ENCODE assay signal across 1 cellular context in the genomic region with DNA sequence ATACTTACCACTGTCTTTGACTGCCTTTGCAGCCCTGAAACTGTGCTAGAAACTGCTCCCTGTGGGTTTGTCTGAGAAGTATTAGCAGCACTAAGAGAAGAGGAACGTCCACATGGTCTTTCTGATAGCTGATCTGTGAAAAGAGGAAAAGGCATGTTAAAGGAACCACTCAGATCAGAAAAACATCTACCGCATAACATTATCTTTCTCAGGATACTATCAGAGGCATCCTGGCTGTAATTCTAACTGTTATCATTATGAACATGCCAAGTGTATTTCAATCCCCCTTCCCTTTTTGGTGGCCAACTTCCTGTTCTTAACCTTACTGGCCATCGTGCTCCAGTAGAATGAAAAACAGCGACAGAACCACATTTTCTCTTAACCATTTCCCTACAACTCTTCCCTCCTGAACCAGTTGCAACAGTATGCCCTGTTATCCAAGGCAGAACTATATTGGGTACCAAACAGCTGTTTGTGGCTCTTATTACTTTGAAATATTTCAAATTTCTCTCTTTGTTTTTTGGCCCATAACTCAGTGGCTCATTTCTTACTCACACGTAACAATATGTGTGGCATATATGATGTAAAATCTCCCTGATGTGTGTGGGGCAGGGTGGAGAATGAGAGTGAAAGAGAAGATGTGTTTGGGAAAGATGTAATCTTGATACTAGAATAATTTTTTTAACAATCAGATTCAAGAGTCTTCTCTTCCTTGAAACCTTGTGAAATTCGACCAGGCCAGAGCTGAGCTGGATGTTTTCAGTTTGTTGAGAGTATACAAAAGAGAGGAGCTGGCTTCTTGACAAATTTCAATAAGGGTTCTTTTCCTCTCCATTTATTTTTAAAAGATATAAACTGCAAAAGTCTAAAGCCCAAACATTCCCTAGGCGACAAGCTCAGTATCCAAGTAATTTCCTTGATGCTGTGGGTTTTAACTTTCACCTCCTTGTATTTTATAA.
TF ChIP-seq lines count a peak whose summit lies in the region.

No MANE protein-coding gene starts in this region.

TF ChIP-seq in K562, 482 proteins besides CTCF, POLR2A, EP300 and RAD21 (continued from another document):
- TF ChIP-seq HMG20B (CRISPR knock-in tag; IDR thresholded peaks at IDR 0.05) = no peak
- no peak for TF ChIP-seq TEAD2 (tag; IDR thresholded peaks at IDR 0.05)
- TF ChIP-seq HMGN3 (IDR thresholded peaks at IDR 0.05; ENCODE audit: borderline replicate concordance, extremely low read depth, insufficient read length, low read depth, low read length) = peak; percentile 32
- TF ChIP-seq, protein P1, sequence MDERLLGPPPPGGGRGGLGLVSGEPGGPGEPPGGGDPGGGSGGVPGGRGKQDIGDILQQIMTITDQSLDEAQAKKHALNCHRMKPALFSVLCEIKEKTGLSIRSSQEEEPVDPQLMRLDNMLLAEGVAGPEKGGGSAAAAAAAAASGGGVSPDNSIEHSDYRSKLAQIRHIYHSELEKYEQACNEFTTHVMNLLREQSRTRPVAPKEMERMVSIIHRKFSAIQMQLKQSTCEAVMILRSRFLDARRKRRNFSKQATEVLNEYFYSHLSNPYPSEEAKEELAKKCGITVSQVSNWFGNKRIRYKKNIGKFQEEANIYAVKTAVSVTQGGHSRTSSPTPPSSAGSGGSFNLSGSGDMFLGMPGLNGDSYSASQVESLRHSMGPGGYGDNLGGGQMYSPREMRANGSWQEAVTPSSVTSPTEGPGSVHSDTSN (CRISPR knock-in tag; IDR thresholded peaks at IDR 0.05; ENCODE audit: low read depth) = no peak
- TF ChIP-seq, protein P1 (tag; conservative IDR thresholded peaks at IDR 0.05; ENCODE audit: low read depth) = peak; percentile 32; the same call in 1 of the 2 replicates
- TF ChIP-seq, protein P2, sequence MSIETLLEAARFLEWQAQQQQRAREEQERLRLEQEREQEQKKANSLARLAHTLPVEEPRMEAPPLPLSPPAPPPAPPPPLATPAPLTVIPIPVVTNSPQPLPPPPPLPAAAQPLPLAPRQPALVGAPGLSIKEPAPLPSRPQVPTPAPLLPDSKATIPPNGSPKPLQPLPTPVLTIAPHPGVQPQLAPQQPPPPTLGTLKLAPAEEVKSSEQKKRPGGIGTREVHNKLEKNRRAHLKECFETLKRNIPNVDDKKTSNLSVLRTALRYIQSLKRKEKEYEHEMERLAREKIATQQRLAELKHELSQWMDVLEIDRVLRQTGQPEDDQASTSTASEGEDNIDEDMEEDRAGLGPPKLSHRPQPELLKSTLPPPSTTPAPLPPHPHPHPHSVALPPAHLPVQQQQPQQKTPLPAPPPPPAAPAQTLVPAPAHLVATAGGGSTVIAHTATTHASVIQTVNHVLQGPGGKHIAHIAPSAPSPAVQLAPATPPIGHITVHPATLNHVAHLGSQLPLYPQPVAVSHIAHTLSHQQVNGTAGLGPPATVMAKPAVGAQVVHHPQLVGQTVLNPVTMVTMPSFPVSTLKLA (conservative IDR thresholded peaks at IDR 0.05) = no peak; a peak in 1 of 4 replicates
- TF ChIP-seq KAT2B (IDR thresholded peaks at IDR 0.05; ENCODE audit: low read depth, low read length) = no peak
- TF ChIP-seq FOXA1 (IDR thresholded peaks at IDR 0.05; ENCODE audit: borderline replicate concordance) = no peak
- peak; percentile 80; the same call in 1 of the 2 replicates for TF ChIP-seq SPI1 (IDR thresholded peaks at IDR 0.05; ENCODE audit: borderline replicate concordance, low read depth, low read length)
- no peak for TF ChIP-seq KDM5B (IDR thresholded peaks at IDR 0.05; ENCODE audit: insufficient replicate concordance, low read depth, low read length)
- 0 out of 2 replicates have a peak, but pooled peaks have one; percentile 20 for TF ChIP-seq FOSL1 (tag; conservative IDR thresholded peaks at IDR 0.05)
- TF ChIP-seq, protein P3, sequence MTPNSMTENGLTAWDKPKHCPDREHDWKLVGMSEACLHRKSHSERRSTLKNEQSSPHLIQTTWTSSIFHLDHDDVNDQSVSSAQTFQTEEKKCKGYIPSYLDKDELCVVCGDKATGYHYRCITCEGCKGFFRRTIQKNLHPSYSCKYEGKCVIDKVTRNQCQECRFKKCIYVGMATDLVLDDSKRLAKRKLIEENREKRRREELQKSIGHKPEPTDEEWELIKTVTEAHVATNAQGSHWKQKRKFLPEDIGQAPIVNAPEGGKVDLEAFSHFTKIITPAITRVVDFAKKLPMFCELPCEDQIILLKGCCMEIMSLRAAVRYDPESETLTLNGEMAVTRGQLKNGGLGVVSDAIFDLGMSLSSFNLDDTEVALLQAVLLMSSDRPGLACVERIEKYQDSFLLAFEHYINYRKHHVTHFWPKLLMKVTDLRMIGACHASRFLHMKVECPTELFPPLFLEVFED (CRISPR knock-in tag; conservative IDR thresholded peaks at IDR 0.05) = no peak
- TF ChIP-seq CHD1 (IDR thresholded peaks at IDR 0.05; ENCODE audit: low read length) = no peak
- TF ChIP-seq, protein P4, sequence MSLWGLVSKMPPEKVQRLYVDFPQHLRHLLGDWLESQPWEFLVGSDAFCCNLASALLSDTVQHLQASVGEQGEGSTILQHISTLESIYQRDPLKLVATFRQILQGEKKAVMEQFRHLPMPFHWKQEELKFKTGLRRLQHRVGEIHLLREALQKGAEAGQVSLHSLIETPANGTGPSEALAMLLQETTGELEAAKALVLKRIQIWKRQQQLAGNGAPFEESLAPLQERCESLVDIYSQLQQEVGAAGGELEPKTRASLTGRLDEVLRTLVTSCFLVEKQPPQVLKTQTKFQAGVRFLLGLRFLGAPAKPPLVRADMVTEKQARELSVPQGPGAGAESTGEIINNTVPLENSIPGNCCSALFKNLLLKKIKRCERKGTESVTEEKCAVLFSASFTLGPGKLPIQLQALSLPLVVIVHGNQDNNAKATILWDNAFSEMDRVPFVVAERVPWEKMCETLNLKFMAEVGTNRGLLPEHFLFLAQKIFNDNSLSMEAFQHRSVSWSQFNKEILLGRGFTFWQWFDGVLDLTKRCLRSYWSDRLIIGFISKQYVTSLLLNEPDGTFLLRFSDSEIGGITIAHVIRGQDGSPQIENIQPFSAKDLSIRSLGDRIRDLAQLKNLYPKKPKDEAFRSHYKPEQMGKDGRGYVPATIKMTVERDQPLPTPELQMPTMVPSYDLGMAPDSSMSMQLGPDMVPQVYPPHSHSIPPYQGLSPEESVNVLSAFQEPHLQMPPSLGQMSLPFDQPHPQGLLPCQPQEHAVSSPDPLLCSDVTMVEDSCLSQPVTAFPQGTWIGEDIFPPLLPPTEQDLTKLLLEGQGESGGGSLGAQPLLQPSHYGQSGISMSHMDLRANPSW (CRISPR knock-in tag; IDR thresholded peaks at IDR 0.05) = no peak
- peak; percentile 67 for TF ChIP-seq TCF3 (CRISPR knock-in tag; IDR thresholded peaks at IDR 0.05)
- no peak for TF ChIP-seq FOXA3 (CRISPR knock-in tag; conservative IDR thresholded peaks at IDR 0.05 in 1 of 2, IDR thresholded peaks at IDR 0.05 in 1 of 2)
- TF ChIP-seq ZNF224 (CRISPR knock-in tag; IDR thresholded peaks at IDR 0.05) = no peak
- TF ChIP-seq SAP30 (IDR thresholded peaks at IDR 0.05; ENCODE audit: borderline replicate concordance, insufficient read depth, low read depth, low read length, poor library complexity, severe bottlenecking) = no peak
- no peak for TF ChIP-seq HOXB6 (CRISPR knock-in tag; IDR thresholded peaks at IDR 0.05; ENCODE audit: borderline replicate concordance)
- no peak for TF ChIP-seq ARNT (IDR thresholded peaks at IDR 0.05)
- TF ChIP-seq ELF1 (tag; IDR thresholded peaks at IDR 0.05) = 0 out of 2 replicates have a peak, but pooled peaks have one; percentile 18
- TF ChIP-seq CREB1 (IDR thresholded peaks at IDR 0.05) = no peak
- no peak for TF ChIP-seq CREB1 (CRISPR knock-in tag; IDR thresholded peaks at IDR 0.05)
- peak; percentile 47 for TF ChIP-seq CBFA2T2 (conservative IDR thresholded peaks at IDR 0.05)
- no peak for TF ChIP-seq FOXJ2 (tag; IDR thresholded peaks at IDR 0.05)
- no peak for TF ChIP-seq BCOR (IDR thresholded peaks at IDR 0.05)
- peak; percentile 28; the same call in 1 of the 2 replicates for TF ChIP-seq STAT5A (IDR thresholded peaks at IDR 0.05; ENCODE audit: borderline replicate concordance, low read length)
- TF ChIP-seq MCM7 (IDR thresholded peaks at IDR 0.05) = no peak
- TF ChIP-seq, protein P5, sequence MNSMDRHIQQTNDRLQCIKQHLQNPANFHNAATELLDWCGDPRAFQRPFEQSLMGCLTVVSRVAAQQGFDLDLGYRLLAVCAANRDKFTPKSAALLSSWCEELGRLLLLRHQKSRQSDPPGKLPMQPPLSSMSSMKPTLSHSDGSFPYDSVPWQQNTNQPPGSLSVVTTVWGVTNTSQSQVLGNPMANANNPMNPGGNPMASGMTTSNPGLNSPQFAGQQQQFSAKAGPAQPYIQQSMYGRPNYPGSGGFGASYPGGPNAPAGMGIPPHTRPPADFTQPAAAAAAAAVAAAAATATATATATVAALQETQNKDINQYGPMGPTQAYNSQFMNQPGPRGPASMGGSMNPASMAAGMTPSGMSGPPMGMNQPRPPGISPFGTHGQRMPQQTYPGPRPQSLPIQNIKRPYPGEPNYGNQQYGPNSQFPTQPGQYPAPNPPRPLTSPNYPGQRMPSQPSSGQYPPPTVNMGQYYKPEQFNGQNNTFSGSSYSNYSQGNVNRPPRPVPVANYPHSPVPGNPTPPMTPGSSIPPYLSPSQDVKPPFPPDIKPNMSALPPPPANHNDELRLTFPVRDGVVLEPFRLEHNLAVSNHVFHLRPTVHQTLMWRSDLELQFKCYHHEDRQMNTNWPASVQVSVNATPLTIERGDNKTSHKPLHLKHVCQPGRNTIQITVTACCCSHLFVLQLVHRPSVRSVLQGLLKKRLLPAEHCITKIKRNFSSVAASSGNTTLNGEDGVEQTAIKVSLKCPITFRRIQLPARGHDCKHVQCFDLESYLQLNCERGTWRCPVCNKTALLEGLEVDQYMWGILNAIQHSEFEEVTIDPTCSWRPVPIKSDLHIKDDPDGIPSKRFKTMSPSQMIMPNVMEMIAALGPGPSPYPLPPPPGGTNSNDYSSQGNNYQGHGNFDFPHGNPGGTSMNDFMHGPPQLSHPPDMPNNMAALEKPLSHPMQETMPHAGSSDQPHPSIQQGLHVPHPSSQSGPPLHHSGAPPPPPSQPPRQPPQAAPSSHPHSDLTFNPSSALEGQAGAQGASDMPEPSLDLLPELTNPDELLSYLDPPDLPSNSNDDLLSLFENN (IDR thresholded peaks at IDR 0.05; ENCODE audit: low read depth in 2 of 2, low read length in 2 of 2) = no peak
- TF ChIP-seq ZNF431 (CRISPR knock-in tag; IDR thresholded peaks at IDR 0.05) = no peak
- TF ChIP-seq RNF2 (IDR thresholded peaks at IDR 0.05) = peak; percentile 49; the same call in 1 of the 2 replicates
- TF ChIP-seq L3MBTL2 (IDR thresholded peaks at IDR 0.05) = peak; percentile 63
- TF ChIP-seq MCM2 (IDR thresholded peaks at IDR 0.05; ENCODE audit: low read depth) = no peak
- TF ChIP-seq TEAD4 (IDR thresholded peaks at IDR 0.05; ENCODE audit: low read length) = peak; percentile 86
- no peak for TF ChIP-seq TEAD4 (CRISPR knock-in tag; IDR thresholded peaks at IDR 0.05; ENCODE audit: borderline replicate concordance)
- 0 out of 2 replicates have a peak, but pooled peaks have one; percentile 22 for TF ChIP-seq CXXC5 (CRISPR knock-in tag; IDR thresholded peaks at IDR 0.05)
- TF ChIP-seq MYBL2 (IDR thresholded peaks at IDR 0.05; ENCODE audit: low read depth) = no peak
- TF ChIP-seq MYBL2 (CRISPR knock-in tag; IDR thresholded peaks at IDR 0.05; ENCODE audit: borderline replicate concordance) = no peak
- TF ChIP-seq ZNF551 (CRISPR knock-in tag; IDR thresholded peaks at IDR 0.05) = no peak
- TF ChIP-seq GTF2A2 (tag; IDR thresholded peaks at IDR 0.05) = no peak
- TF ChIP-seq SMARCE1 (IDR thresholded peaks at IDR 0.05) = peak; percentile 89; the same call in 1 of the 2 replicates
- TF ChIP-seq, protein P6, sequence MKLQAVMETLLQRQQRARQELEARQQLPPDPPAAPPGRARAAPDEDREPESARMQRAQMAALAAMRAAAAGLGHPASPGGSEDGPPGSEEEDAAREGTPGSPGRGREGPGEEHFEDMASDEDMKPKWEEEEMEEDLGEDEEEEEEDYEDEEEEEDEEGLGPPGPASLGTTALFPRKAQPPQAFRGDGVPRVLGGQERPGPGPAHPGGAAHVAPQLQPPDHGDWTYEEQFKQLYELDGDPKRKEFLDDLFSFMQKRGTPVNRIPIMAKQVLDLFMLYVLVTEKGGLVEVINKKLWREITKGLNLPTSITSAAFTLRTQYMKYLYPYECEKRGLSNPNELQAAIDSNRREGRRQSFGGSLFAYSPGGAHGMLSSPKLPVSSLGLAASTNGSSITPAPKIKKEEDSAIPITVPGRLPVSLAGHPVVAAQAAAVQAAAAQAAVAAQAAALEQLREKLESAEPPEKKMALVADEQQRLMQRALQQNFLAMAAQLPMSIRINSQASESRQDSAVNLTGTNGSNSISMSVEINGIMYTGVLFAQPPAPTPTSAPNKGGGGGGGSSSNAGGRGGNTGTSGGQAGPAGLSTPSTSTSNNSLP (IDR thresholded peaks at IDR 0.05; ENCODE audit: borderline replicate concordance, low read depth, low read length) = no peak
- no peak for TF ChIP-seq ZNF699 (CRISPR knock-in tag; IDR thresholded peaks at IDR 0.05; ENCODE audit: insufficient replicate concordance)
- no peak for TF ChIP-seq ILK (tag; IDR thresholded peaks at IDR 0.05; ENCODE audit: borderline replicate concordance, low read depth)
- TF ChIP-seq, protein P7, sequence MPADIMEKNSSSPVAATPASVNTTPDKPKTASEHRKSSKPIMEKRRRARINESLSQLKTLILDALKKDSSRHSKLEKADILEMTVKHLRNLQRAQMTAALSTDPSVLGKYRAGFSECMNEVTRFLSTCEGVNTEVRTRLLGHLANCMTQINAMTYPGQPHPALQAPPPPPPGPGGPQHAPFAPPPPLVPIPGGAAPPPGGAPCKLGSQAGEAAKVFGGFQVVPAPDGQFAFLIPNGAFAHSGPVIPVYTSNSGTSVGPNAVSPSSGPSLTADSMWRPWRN (IDR thresholded peaks at IDR 0.05; ENCODE audit: low read depth) = peak; percentile 58; the same call in 1 of the 2 replicates
- TF ChIP-seq CHCHD3 (CRISPR knock-in tag; IDR thresholded peaks at IDR 0.05) = no peak
- TF ChIP-seq, protein P8, sequence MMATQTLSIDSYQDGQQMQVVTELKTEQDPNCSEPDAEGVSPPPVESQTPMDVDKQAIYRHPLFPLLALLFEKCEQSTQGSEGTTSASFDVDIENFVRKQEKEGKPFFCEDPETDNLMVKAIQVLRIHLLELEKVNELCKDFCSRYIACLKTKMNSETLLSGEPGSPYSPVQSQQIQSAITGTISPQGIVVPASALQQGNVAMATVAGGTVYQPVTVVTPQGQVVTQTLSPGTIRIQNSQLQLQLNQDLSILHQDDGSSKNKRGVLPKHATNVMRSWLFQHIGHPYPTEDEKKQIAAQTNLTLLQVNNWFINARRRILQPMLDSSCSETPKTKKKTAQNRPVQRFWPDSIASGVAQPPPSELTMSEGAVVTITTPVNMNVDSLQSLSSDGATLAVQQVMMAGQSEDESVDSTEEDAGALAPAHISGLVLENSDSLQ (IDR thresholded peaks at IDR 0.05) = no peak
- TF ChIP-seq IRF2 (CRISPR knock-in tag; IDR thresholded peaks at IDR 0.05) = no peak
- TF ChIP-seq TCF7L2 (IDR thresholded peaks at IDR 0.05; ENCODE audit: low read depth, low read length) = no peak
- 0 out of 4 replicates have a peak, but pooled peaks of 1 of the 2 experiments have one; percentile 37 for TF ChIP-seq TBL1XR1 (IDR thresholded peaks at IDR 0.05; ENCODE audit: low read length in 2 of 2)
